Comparison of ENCODE assay signal across 1 cellular context in genomic region chr2:15313657-15314056, GRCh38.
TF ChIP-seq lines count a peak whose summit lies in the region.

No MANE protein-coding gene starts in this region.

TF ChIP-seq in GM12878, 131 proteins besides CTCF, POLR2A, EP300 and RAD21 (continued from another document and continues in another):
- TF ChIP-seq E4F1 (IDR thresholded peaks at IDR 0.05; ENCODE audit: borderline replicate concordance, partially characterized antibody) (no peak), GABPA (IDR thresholded peaks at IDR 0.05; ENCODE audit: low read depth) (no peak), PML (IDR thresholded peaks at IDR 0.05; ENCODE audit: low read length) (no peak), JUNB (IDR thresholded peaks at IDR 0.05) (peak; percentile 63), JUND (IDR thresholded peaks at IDR 0.05; ENCODE audit: low read depth, low read length) (no peak), FOXK2 (IDR thresholded peaks at IDR 0.05) (no peak), RELB (IDR thresholded peaks at IDR 0.05; ENCODE audit: low read depth) (peak; percentile 22; the same call in 1 of the 2 replicates), PAX8 (IDR thresholded peaks at IDR 0.05) (no peak), RUNX3 (IDR thresholded peaks at IDR 0.05; ENCODE audit: low read length) (peak; percentile 78), ZBTB4 (CRISPR knock-in tag; IDR thresholded peaks at IDR 0.05) (no peak), ZNF217 (IDR thresholded peaks at IDR 0.05) (no peak), ZNF207 (IDR thresholded peaks at IDR 0.05; ENCODE audit: borderline replicate concordance) (no peak), KDM1A (IDR thresholded peaks at IDR 0.05; ENCODE audit: borderline replicate concordance) (no peak), ZBTB40 (IDR thresholded peaks at IDR 0.05; ENCODE audit: borderline replicate concordance) (no peak), WRNIP1 (IDR thresholded peaks at IDR 0.05; ENCODE audit: borderline replicate concordance, low read depth, low read length) (no peak), PKNOX1 (IDR thresholded peaks at IDR 0.05) (no peak), TAF1 (IDR thresholded peaks at IDR 0.05; ENCODE audit: borderline replicate concordance, low read depth, low read length) (no peak), EED (IDR thresholded peaks at IDR 0.05; ENCODE audit: low read depth) (0 out of 2 replicates have a peak, but pooled peaks have one; percentile 25), ETV6 (conservative IDR thresholded peaks at IDR 0.05 in 1 of 2, IDR thresholded peaks at IDR 0.05 in 1 of 2; ENCODE audit: borderline replicate concordance in 1 of 2, low read depth in 1 of 2) (no peak), MEF2B (IDR thresholded peaks at IDR 0.05; ENCODE audit: partially characterized antibody, poor library complexity, severe bottlenecking) (peak; percentile 79), NRF1 (conservative IDR thresholded peaks at IDR 0.05; ENCODE audit: low read depth, low read length) (no peak), ATF2 (IDR thresholded peaks at IDR 0.05; ENCODE audit: low read length) (0 out of 2 replicates have a peak, but pooled peaks have one; percentile 50), CREM (IDR thresholded peaks at IDR 0.05; ENCODE audit: low read depth) (no peak), ESRRA (IDR thresholded peaks at IDR 0.05; ENCODE audit: low read length) (no peak), CBFB (IDR thresholded peaks at IDR 0.05; ENCODE audit: low read depth) (0 out of 2 replicates have a peak, but pooled peaks have one; percentile 20), BRCA1 (IDR thresholded peaks at IDR 0.05; ENCODE audit: low read depth, low read length) (no peak), HSF1 (IDR thresholded peaks at IDR 0.05; ENCODE audit: low read depth, low read length) (no peak), MEF2A (IDR thresholded peaks at IDR 0.05; ENCODE audit: insufficient read depth, low read depth, low read length) (no peak), KLF5 (IDR thresholded peaks at IDR 0.05; ENCODE audit: partially characterized antibody) (no peak), MLLT1 (IDR thresholded peaks at IDR 0.05) (no peak), FOS (IDR thresholded peaks at IDR 0.05; ENCODE audit: borderline replicate concordance, extremely low read depth, insufficient read length) (no peak), SKIL (IDR thresholded peaks at IDR 0.05; ENCODE audit: low read depth, poor library complexity, severe bottlenecking) (no peak), BCLAF1 (IDR thresholded peaks at IDR 0.05) (no peak), ATF7 (IDR thresholded peaks at IDR 0.05; ENCODE audit: low read depth) (0 out of 2 replicates have a peak, but pooled peaks have one; percentile 28), SMARCA5 (IDR thresholded peaks at IDR 0.05) (no peak), NBN (IDR thresholded peaks at IDR 0.05) (no peak)
